ENCODE assay signal across 1 cellular context in the genomic region with DNA sequence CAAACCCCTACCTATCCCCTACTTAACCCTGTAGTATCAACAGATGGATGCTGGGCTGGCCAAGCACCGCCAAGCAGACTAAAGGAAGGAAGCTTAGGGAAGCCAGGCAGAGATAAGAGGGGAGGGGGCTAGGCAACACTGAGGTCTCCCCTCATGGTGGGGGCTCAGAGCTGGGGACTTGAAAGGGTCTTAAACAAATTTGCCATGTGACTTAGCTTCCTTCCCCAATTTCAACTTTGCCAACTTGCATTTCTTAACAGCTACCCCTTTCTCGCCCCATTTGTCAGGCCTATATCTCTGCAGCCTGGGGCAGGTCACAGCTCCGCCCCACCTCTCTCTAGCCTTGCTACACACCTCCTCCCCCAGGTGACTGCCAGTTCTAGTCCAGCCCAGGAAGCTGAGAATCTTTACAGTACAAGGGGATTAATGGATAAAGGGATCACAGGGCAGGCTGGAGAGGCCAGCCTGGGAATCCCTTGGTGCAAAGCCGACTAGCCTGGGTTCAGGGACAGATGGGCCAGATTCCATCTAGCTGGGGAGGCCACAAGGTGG.
TF ChIP-seq lines count a peak whose summit lies in the region.

No MANE protein-coding gene starts in this region.

TF ChIP-seq in GM23338, 12 proteins besides CTCF, POLR2A, EP300 and RAD21 (continued from another document):
- TF ChIP-seq, protein P1, sequence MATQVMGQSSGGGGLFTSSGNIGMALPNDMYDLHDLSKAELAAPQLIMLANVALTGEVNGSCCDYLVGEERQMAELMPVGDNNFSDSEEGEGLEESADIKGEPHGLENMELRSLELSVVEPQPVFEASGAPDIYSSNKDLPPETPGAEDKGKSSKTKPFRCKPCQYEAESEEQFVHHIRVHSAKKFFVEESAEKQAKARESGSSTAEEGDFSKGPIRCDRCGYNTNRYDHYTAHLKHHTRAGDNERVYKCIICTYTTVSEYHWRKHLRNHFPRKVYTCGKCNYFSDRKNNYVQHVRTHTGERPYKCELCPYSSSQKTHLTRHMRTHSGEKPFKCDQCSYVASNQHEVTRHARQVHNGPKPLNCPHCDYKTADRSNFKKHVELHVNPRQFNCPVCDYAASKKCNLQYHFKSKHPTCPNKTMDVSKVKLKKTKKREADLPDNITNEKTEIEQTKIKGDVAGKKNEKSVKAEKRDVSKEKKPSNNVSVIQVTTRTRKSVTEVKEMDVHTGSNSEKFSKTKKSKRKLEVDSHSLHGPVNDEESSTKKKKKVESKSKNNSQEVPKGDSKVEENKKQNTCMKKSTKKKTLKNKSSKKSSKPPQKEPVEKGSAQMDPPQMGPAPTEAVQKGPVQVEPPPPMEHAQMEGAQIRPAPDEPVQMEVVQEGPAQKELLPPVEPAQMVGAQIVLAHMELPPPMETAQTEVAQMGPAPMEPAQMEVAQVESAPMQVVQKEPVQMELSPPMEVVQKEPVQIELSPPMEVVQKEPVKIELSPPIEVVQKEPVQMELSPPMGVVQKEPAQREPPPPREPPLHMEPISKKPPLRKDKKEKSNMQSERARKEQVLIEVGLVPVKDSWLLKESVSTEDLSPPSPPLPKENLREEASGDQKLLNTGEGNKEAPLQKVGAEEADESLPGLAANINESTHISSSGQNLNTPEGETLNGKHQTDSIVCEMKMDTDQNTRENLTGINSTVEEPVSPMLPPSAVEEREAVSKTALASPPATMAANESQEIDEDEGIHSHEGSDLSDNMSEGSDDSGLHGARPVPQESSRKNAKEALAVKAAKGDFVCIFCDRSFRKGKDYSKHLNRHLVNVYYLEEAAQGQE (IDR thresholded peaks at IDR 0.05; ENCODE audit: unreplicated experiment): no peak
- no peak for TF ChIP-seq NANOG (IDR thresholded peaks at IDR 0.05; ENCODE audit: borderline replicate concordance)
